In the genomic region with DNA sequence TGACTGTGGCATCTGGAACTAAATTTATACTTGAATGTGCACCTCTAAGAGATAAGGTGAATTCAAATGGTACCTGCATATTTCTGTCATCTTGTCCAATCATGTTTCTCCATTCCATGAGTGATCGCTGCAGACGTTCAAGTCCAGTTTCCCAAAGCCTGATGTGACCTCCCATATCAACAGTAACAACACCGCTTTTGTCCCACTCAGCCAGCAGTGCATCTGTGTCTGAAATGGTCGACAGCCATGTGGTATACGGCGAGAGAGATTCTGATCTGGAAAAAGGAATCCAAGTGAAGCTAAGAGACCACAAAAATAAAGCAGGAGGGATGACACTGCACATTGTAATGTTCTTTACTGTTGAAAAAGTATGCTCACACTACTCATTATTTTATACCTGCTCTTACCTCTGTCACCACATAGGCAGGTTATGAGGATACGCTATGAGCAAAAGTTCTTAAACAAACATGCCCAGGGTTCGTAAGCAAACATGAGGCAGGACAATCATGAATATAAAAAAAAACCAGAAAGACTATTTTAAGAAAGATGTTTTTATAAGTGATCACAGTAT, we compare ENCODE assay signal across 19 cellular contexts.
A peak's percentile ranks its signal among the peaks of the same experiment; 100 is the strongest.
DNase-seq lines count a peak whose midpoint lies in the region; ATAC-seq and TF ChIP-seq lines count a peak whose summit lies in the region.
"Had no signal": no experiment of that assay in that cellular context is flagged by ENCODE, and none has a peak within 500 bp of the region (broad histone marks: within the 10 kb centered on the region; RNA-seq: fewer than 3 reads in every experiment).

No MANE protein-coding gene starts in this region.

- ATAC-seq in SK-N-SH treated with all-trans-retinoic acid at 6 μM for 48 hours (no peak), PC-3 (peak; percentile 90)
- ATAC-seq: GM23338 had no signal

- peaks cover 4% of the 10 kb centered on the region in 2 experiments for H3K36me3 ChIP-seq in SK-N-SH (replicated peaks in 1 of 2; ENCODE audit: control insufficient read depth in 1 of 2, insufficient read depth in 2 of 2, low read length in 1 of 2)
- no peaks in the 10 kb centered on the region; the same call in 1 of the 2 replicates for H3K36me3 ChIP-seq in PC-3 (ENCODE audit: low read depth, low read length)
- no peaks in the 10 kb centered on the region for H3K36me3 ChIP-seq in ascending aorta

- 89% methylated on average over 8 of the region's 8 CpGs for WGBS in SK-N-SH (ENCODE audit: low lambda C conversion rate)

- TF ChIP-seq EP300 in SK-N-SH (IDR thresholded peaks at IDR 0.05; ENCODE audit: borderline replicate concordance in 1 of 2, low read depth in 1 of 2, low read length in 1 of 2), result no peak

- BruUV-seq in PC-3 (replicated peaks; lab: Mats Ljungman, UMichigan), result TSS peak; percentile 61

- TF ChIP-seq RAD21 in SK-N-SH (IDR thresholded peaks at IDR 0.05; ENCODE audit: low read length), result no peak

- H3K79me2 ChIP-seq in SK-N-SH (ENCODE audit: insufficient read depth), result no peaks in the 10 kb centered on the region
- no peaks in the 10 kb centered on the region for H3K79me2 ChIP-seq in PC-3 (ENCODE audit: low read length)

- H3K4me1 ChIP-seq in SK-N-SH (ENCODE audit: control insufficient read depth in 1 of 2, insufficient read depth in 2 of 2, low read depth in 1 of 2, low read length in 1 of 2) (peaks cover 0 to 3% of the 10 kb centered on the region in 2 experiments; a peak in 3 of 4 replicates), PC-3 (ENCODE audit: insufficient read depth, low read length) (peaks cover 24% of the 10 kb centered on the region), ascending aorta (peaks cover 0 to 2% of the 10 kb centered on the region in 2 donors)

- H3K9me2 ChIP-seq in SK-N-SH (no peaks in the 10 kb centered on the region), PC-3 (replicated peaks; ENCODE audit: low read length) (no peaks in the 10 kb centered on the region)

- H3K9me3 ChIP-seq in SK-N-SH, result no peaks in the 10 kb centered on the region
- no peaks in the 10 kb centered on the region for H3K9me3 ChIP-seq in PC-3 (ENCODE audit: low read length)
- H3K9me3 ChIP-seq in ascending aorta, result no peaks in the 10 kb centered on the region

- H2AFZ ChIP-seq in SK-N-SH (ENCODE audit: low read depth) (no peak overlapping the region), PC-3 (ENCODE audit: low read length) (no peak overlapping the region)
- H2AFZ ChIP-seq: GM23338 had no signal

- H3K9ac ChIP-seq in SK-N-SH (no peak overlapping the region), PC-3 (ENCODE audit: low read length) (peak overlapping the region; percentile 40)

- no peak overlapping the region for H3K27ac ChIP-seq in SK-N-SH (ENCODE audit: low read depth in 2 of 2, low read length in 1 of 2)
- peak overlapping the region; percentile 86 for H3K27ac ChIP-seq in PC-3 (ENCODE audit: low read length)
- no peak overlapping the region for H3K27ac ChIP-seq in ascending aorta

- H3F3A ChIP-seq in SK-N-SH (replicated peaks; ENCODE audit: insufficient read depth) (no peaks in the 10 kb centered on the region), PC-3 (ENCODE audit: low read length, unreplicated experiment) (no peaks in the 10 kb centered on the region)

- H3K4me2 ChIP-seq in SK-N-SH, result no peak overlapping the region
- peak overlapping the region; percentile 57 for H3K4me2 ChIP-seq in PC-3 (ENCODE audit: low read length)
- H3K4me2 ChIP-seq: GM23338 had no signal

- POLR2A ChIA-PET in SK-N-SH (lab: Yijun Ruan, JAX), result no interaction called here
- POLR2A ChIA-PET in PC-3 (lab: Charles Lee; ENCODE audit: unreplicated experiment), result interaction anchor here (0.6 kb wide), 1 partner anchor 21 kb away, joined by 3 read pairs; no protein-coding TSS in a partner anchor

- CTCF ChIA-PET in SK-N-SH (lab: Yijun Ruan, JAX) (interaction anchor here (1.4 to 3.2 kb wide), 2 partner anchors 230 to 439 kb away, joined by 4 to 13 read pairs; no protein-coding TSS in a partner anchor), PC-3 (lab: Charles Lee) (no interaction called here)

- H3K27me3 ChIP-seq in SK-N-SH (ENCODE audit: insufficient read depth) (no peaks in the 10 kb centered on the region), PC-3 (ENCODE audit: low read length) (no peaks in the 10 kb centered on the region), ascending aorta (no peaks in the 10 kb centered on the region)

- H4K20me1 ChIP-seq in SK-N-SH (ENCODE audit: insufficient read depth), result no peaks in the 10 kb centered on the region
- no peaks in the 10 kb centered on the region for H4K20me1 ChIP-seq in PC-3 (ENCODE audit: low read length)

- intact Hi-C loops in PC-3 (cut with micrococcal nuclease) (loop anchor here (1.0 kb wide), 2 partner anchors 24 to 45 kb away; no protein-coding TSS in a partner anchor), ascending aorta (cut with DNase I) (no loop called here)

- DNase-seq in SK-N-SH, result no peak
- DNase-seq in PC-3, result peak; percentile 79
- DNase-seq in globus pallidus (ENCODE audit: low spot score), result peak; percentile 55
- DNase-seq in pons (ENCODE audit: low spot score), result peak; percentile 75
- no peak for DNase-seq in COR-L47 (lab: John Stamatoyannopoulos, UW)
- DNase-seq in NCI-H1930 (lab: John Stamatoyannopoulos, UW), result no peak
- no peak for DNase-seq in ascending aorta (ENCODE audit: low spot score in 2 of 2)
- DNase-seq: 8988T; CD4-positive, alpha-beta T cell; DMS153; GF-D8; HCEC 1CT; NCI-H1694 treated with DMSO at 0.1 percent for 48 hours; NCI-H226; NCI-H524; RPMI8226; SIG-M5 had no signal

- H3K4me3 ChIP-seq in SK-N-SH (ENCODE audit: low read depth in 2 of 2, low read length in 1 of 2) (0 out of 4 replicates have a peak overlapping the region, but pooled peaks of 1 of the 2 experiments have one; percentile 16), PC-3 (ENCODE audit: low read length) (no peak overlapping the region), ascending aorta (no peak overlapping the region)
- H3K4me3 ChIP-seq: GM23338 had no signal

- no peak for TF ChIP-seq CTCF in SK-N-SH (IDR thresholded peaks at IDR 0.05)
- TF ChIP-seq CTCF in PC-3 (conservative IDR thresholded peaks at IDR 0.05; ENCODE audit: low read depth, low read length), result no peak
- TF ChIP-seq CTCF in ascending aorta (IDR thresholded peaks at IDR 0.05), result no peak

TF ChIP-seq in SK-N-SH, 30 proteins besides CTCF, POLR2A, EP300 and RAD21:
- no peak for TF ChIP-seq RCOR1 (IDR thresholded peaks at IDR 0.05; ENCODE audit: low read length)
- peak; percentile 31; the same call in 1 of the 2 replicates for TF ChIP-seq TCF12 (IDR thresholded peaks at IDR 0.05)

TF ChIP-seq in SK-N-SH treated with all-trans-retinoic acid at 6 μM for 48 hours, 23 proteins besides CTCF, POLR2A, EP300 and RAD21 (continues in another document):
- no peak for TF ChIP-seq ZNF565 (CRISPR knock-in tag; conservative IDR thresholded peaks at IDR 0.05; ENCODE audit: low read depth)
- no peak for TF ChIP-seq BACH2 (CRISPR knock-in tag; IDR thresholded peaks at IDR 0.05; ENCODE audit: borderline replicate concordance)
- no peak for TF ChIP-seq ZC3H10 (CRISPR knock-in tag; IDR thresholded peaks at IDR 0.05)
- TF ChIP-seq SNAI2 (CRISPR knock-in tag; IDR thresholded peaks at IDR 0.05), result no peak
- TF ChIP-seq PATZ1 (CRISPR knock-in tag; IDR thresholded peaks at IDR 0.05; ENCODE audit: borderline replicate concordance), result no peak
- TF ChIP-seq ZFP3 (CRISPR knock-in tag; IDR thresholded peaks at IDR 0.05), result no peak
- no peak for TF ChIP-seq GLIS3 (CRISPR knock-in tag; IDR thresholded peaks at IDR 0.05)
- TF ChIP-seq RARB (CRISPR knock-in tag; IDR thresholded peaks at IDR 0.05), result no peak
- TF ChIP-seq, protein P1, sequence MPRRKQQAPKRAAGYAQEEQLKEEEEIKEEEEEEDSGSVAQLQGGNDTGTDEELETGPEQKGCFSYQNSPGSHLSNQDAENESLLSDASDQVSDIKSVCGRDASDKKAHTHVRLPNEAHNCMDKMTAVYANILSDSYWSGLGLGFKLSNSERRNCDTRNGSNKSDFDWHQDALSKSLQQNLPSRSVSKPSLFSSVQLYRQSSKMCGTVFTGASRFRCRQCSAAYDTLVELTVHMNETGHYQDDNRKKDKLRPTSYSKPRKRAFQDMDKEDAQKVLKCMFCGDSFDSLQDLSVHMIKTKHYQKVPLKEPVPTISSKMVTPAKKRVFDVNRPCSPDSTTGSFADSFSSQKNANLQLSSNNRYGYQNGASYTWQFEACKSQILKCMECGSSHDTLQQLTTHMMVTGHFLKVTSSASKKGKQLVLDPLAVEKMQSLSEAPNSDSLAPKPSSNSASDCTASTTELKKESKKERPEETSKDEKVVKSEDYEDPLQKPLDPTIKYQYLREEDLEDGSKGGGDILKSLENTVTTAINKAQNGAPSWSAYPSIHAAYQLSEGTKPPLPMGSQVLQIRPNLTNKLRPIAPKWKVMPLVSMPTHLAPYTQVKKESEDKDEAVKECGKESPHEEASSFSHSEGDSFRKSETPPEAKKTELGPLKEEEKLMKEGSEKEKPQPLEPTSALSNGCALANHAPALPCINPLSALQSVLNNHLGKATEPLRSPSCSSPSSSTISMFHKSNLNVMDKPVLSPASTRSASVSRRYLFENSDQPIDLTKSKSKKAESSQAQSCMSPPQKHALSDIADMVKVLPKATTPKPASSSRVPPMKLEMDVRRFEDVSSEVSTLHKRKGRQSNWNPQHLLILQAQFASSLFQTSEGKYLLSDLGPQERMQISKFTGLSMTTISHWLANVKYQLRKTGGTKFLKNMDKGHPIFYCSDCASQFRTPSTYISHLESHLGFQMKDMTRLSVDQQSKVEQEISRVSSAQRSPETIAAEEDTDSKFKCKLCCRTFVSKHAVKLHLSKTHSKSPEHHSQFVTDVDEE (CRISPR knock-in tag; IDR thresholded peaks at IDR 0.05), result no peak
- TF ChIP-seq CSDC2 (CRISPR knock-in tag; IDR thresholded peaks at IDR 0.05), result no peak

Comparison
In these comparisons a context has a peak if more than half of its experiments do, and no peak if none do; other contexts are left out.
1. DNase-seq: peak in PC-3 (single experiment), globus pallidus (single experiment) and pons (single experiment); none in SK-N-SH (single experiment), COR-L47 (single experiment), NCI-H1930 (0 of 2) and ascending aorta (0 of 2).